ENCODE assay signal across 25 cellular contexts in the genomic region with DNA sequence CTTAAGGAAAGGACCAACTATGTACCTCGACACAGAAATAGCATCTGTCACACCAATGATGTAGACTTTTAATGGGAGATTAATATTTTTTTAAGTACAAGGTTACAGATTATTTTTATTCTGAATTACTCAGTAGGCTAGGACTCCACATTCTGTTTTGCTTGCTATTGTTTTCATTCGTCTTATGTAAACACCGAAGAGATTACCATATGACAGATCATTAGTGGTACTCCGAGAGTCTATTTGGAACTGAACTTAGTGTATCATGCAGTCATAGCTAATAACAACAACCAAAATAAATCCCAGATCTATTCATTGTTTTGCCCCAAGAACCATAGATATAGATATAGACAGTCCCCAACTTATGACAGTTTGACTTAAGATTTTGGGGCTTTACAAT.
"Had no signal": no experiment of that assay in that cellular context is flagged by ENCODE, and none has a peak within 500 bp of the region (broad histone marks: within the 10 kb centered on the region; RNA-seq: fewer than 3 reads in every experiment).

No MANE protein-coding gene starts in this region.

- H3K4me3 ChIP-seq: colonic mucosa, gastroesophageal sphincter, heart left ventricle, hepatocyte, left lung, neural progenitor cell, thoracic aorta, tibial nerve, upper lobe of left lung had no signal

- H3K4me1 ChIP-seq: colonic mucosa, left lung had no signal

- H3K9me3 ChIP-seq: colonic mucosa, gastroesophageal sphincter, left lung, thoracic aorta, tibial nerve, upper lobe of left lung had no signal

- ATAC-seq: effector memory CD8-positive, alpha-beta T cell; foreskin keratinocyte; gastroesophageal sphincter; heart left ventricle; left cardiac atrium; left lung; naive thymus-derived CD8-positive, alpha-beta T cell; sciatic nerve; stimulated activated naive B cell treated with anti-CD40 and anti-IgM and Interleukin-4, amounts not matched to agents 10 μg/mL and 1 μg/mL and 100 μg/mL, for 72 hours had no signal

- H3K27me3 ChIP-seq: colonic mucosa, foreskin keratinocyte, gastroesophageal sphincter, heart left ventricle, hepatocyte, left lung, neural progenitor cell, tibial nerve, upper lobe of left lung had no signal

- H3K27ac ChIP-seq: colonic mucosa, foreskin keratinocyte, hepatocyte, left lung, neural progenitor cell, parathyroid adenoma, tibial nerve, upper lobe of left lung had no signal

- H3K27ac Mint-ChIP-seq: naive thymus-derived CD8-positive, alpha-beta T cell; neural progenitor cell; progenitor cell of endocrine pancreas; stimulated activated naive B cell treated with anti-CD40 and anti-IgM and Interleukin-4, amounts not matched to agents 10 μg/mL and 1 μg/mL and 100 μg/mL, for 72 hours; stimulated activated naive CD8-positive, alpha-beta T cell treated with anti-CD3 and anti-CD28 coated beads, Interleukin-15, Interleukin-2, amounts not matched to agents 100 ng/mL and 50 ng/mL, for 24 hours had no signal

- H3K4me2 ChIP-seq: hepatocyte, neural progenitor cell had no signal

- H3K9ac ChIP-seq: neural progenitor cell, parathyroid adenoma had no signal

- H2AFZ ChIP-seq: hepatocyte, neural progenitor cell, parathyroid adenoma had no signal

- H3K79me2 ChIP-seq: hepatocyte, parathyroid adenoma had no signal

- DNase-seq: colonic mucosa; effector memory CD8-positive, alpha-beta T cell; foreskin keratinocyte; heart left ventricle; left cardiac atrium; left lung; mesendoderm; naive thymus-derived CD8-positive, alpha-beta T cell; stimulated activated CD4-positive, alpha-beta T cell treated with anti-CD3 and anti-CD28 coated beads, Interleukin-15, amount 100 ng/mL, for 24 hours; stimulated activated CD4-positive, alpha-beta T cell treated with anti-CD3 and anti-CD28 coated beads, Interleukin-2, amount 100 ng/mL, for 48 hours; stimulated activated naive B cell treated with anti-CD40 and anti-IgM and Interleukin-4, amounts not matched to agents 10 μg/mL and 1 μg/mL and 100 μg/mL, for 72 hours; upper lobe of left lung had no signal

- H3K36me3 ChIP-seq: colonic mucosa, heart left ventricle, neural progenitor cell, thoracic aorta, upper lobe of left lung had no signal

- FAIRE-seq: endometrium, islet of Langerhans, urothelium cell line had no signal

- H3K9me3 Mint-ChIP-seq: central memory CD8-positive, alpha-beta T cell; effector memory CD8-positive, alpha-beta T cell; naive thymus-derived CD8-positive, alpha-beta T cell; neural progenitor cell; stimulated activated naive B cell treated with anti-CD40 and anti-IgM and Interleukin-4, amounts not matched to agents 10 μg/mL and 1 μg/mL and 100 μg/mL, for 72 hours; stimulated activated naive CD8-positive, alpha-beta T cell treated with anti-CD3 and anti-CD28 coated beads, Interleukin-15, Interleukin-2, amounts not matched to agents 100 ng/mL and 50 ng/mL, for 24 hours had no signal

- H3K27me3 Mint-ChIP-seq: central memory CD8-positive, alpha-beta T cell; effector memory CD8-positive, alpha-beta T cell; naive thymus-derived CD8-positive, alpha-beta T cell; progenitor cell of endocrine pancreas; stimulated activated naive B cell treated with anti-CD40 and anti-IgM and Interleukin-4, amounts not matched to agents 10 μg/mL and 1 μg/mL and 100 μg/mL, for 72 hours; stimulated activated naive CD8-positive, alpha-beta T cell treated with anti-CD3 and anti-CD28 coated beads, Interleukin-15, Interleukin-2, amounts not matched to agents 100 ng/mL and 50 ng/mL, for 24 hours had no signal

- H3K4me3 Mint-ChIP-seq: central memory CD8-positive, alpha-beta T cell; naive thymus-derived CD8-positive, alpha-beta T cell; neural progenitor cell; stimulated activated naive B cell treated with anti-CD40 and anti-IgM and Interleukin-4, amounts not matched to agents 10 μg/mL and 1 μg/mL and 100 μg/mL, for 72 hours; stimulated activated naive CD8-positive, alpha-beta T cell treated with anti-CD3 and anti-CD28 coated beads, Interleukin-15, Interleukin-2, amounts not matched to agents 100 ng/mL and 50 ng/mL, for 24 hours had no signal
